ENCODE assay signal across 2 cellular contexts in genomic region chr11:61129608-61130523, GRCh38.
A peak's percentile ranks its signal among the peaks of the same experiment; 100 is the strongest.
TF ChIP-seq lines count a peak whose summit lies in the region.

No MANE protein-coding gene starts in this region.

TF ChIP-seq in SK-N-SH, 30 proteins besides CTCF, POLR2A, EP300 and RAD21 (continued from another document):
- TF ChIP-seq, protein P1, sequence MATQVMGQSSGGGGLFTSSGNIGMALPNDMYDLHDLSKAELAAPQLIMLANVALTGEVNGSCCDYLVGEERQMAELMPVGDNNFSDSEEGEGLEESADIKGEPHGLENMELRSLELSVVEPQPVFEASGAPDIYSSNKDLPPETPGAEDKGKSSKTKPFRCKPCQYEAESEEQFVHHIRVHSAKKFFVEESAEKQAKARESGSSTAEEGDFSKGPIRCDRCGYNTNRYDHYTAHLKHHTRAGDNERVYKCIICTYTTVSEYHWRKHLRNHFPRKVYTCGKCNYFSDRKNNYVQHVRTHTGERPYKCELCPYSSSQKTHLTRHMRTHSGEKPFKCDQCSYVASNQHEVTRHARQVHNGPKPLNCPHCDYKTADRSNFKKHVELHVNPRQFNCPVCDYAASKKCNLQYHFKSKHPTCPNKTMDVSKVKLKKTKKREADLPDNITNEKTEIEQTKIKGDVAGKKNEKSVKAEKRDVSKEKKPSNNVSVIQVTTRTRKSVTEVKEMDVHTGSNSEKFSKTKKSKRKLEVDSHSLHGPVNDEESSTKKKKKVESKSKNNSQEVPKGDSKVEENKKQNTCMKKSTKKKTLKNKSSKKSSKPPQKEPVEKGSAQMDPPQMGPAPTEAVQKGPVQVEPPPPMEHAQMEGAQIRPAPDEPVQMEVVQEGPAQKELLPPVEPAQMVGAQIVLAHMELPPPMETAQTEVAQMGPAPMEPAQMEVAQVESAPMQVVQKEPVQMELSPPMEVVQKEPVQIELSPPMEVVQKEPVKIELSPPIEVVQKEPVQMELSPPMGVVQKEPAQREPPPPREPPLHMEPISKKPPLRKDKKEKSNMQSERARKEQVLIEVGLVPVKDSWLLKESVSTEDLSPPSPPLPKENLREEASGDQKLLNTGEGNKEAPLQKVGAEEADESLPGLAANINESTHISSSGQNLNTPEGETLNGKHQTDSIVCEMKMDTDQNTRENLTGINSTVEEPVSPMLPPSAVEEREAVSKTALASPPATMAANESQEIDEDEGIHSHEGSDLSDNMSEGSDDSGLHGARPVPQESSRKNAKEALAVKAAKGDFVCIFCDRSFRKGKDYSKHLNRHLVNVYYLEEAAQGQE (IDR thresholded peaks at IDR 0.05; ENCODE audit: low read depth, low read length): no peak
- TF ChIP-seq MXI1 (IDR thresholded peaks at IDR 0.05; ENCODE audit: low read depth, low read length) (peak; percentile 64), GABPA (IDR thresholded peaks at IDR 0.05; ENCODE audit: low read depth) (no peak)
TF ChIP-seq in SK-N-SH: peak in this region for 7.

TF ChIP-seq in K562, 482 proteins besides CTCF, POLR2A, EP300 and RAD21 (continued from another document and continues in another):
- TF ChIP-seq, protein P2, sequence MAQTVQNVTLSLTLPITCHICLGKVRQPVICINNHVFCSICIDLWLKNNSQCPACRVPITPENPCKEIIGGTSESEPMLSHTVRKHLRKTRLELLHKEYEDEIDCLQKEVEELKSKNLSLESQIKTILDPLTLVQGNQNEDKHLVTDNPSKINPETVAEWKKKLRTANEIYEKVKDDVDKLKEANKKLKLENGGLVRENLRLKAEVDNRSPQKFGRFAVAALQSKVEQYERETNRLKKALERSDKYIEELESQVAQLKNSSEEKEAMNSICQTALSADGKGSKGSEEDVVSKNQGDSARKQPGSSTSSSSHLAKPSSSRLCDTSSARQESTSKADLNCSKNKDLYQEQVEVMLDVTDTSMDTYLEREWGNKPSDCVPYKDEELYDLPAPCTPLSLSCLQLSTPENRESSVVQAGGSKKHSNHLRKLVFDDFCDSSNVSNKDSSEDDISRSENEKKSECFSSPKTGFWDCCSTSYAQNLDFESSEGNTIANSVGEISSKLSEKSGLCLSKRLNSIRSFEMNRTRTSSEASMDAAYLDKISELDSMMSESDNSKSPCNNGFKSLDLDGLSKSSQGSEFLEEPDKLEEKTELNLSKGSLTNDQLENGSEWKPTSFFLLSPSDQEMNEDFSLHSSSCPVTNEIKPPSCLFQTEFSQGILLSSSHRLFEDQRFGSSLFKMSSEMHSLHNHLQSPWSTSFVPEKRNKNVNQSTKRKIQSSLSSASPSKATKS (CRISPR knock-in tag; IDR thresholded peaks at IDR 0.05): no peak
- TF ChIP-seq ZFP36 (IDR thresholded peaks at IDR 0.05; ENCODE audit: low read depth, low read length, partially characterized antibody) (peak; percentile 41), TRIM24 (IDR thresholded peaks at IDR 0.05) (0 out of 4 replicates have a peak, but pooled peaks of 1 of the 2 experiments have one; percentile 28), MYNN (IDR thresholded peaks at IDR 0.05) (peak; percentile 79), MYNN (CRISPR knock-in tag; IDR thresholded peaks at IDR 0.05) (no peak), YY1 (IDR thresholded peaks at IDR 0.05; ENCODE audit: borderline replicate concordance in 1 of 3, control insufficient read depth in 1 of 3, extremely low read depth in 1 of 3, insufficient read depth in 3 of 3, insufficient read length in 1 of 3, insufficient replicate concordance in 2 of 3, low read depth in 1 of 3, low read length in 2 of 3) (peak in 2 of 3 experiments; percentile 41 to 45), DPF2 (IDR thresholded peaks at IDR 0.05) (peak; percentile 29; the same call in 1 of the 2 replicates), NFIC (IDR thresholded peaks at IDR 0.05) (peak; percentile 6; the same call in 1 of the 2 replicates), ZNF717 (CRISPR knock-in tag; IDR thresholded peaks at IDR 0.05) (no peak), ZNF280B (CRISPR knock-in tag; IDR thresholded peaks at IDR 0.05) (no peak), L3MBTL2 (IDR thresholded peaks at IDR 0.05) (peak; percentile 71), TEAD2 (tag; IDR thresholded peaks at IDR 0.05) (peak; percentile 47; the same call in 1 of the 2 replicates), FOXJ2 (tag; IDR thresholded peaks at IDR 0.05) (no peak), MEIS2 (IDR thresholded peaks at IDR 0.05; ENCODE audit: partially characterized antibody) (peak; percentile 5), ZNF408 (CRISPR knock-in tag; IDR thresholded peaks at IDR 0.05; ENCODE audit: low read depth) (no peak), XRCC5 (IDR thresholded peaks at IDR 0.05; ENCODE audit: low read depth, low read length) (peak; percentile 97), MIER1 (IDR thresholded peaks at IDR 0.05; ENCODE audit: low read depth) (0 out of 2 replicates have a peak, but pooled peaks have one; percentile 30), TEAD4 (IDR thresholded peaks at IDR 0.05; ENCODE audit: low read length) (peak; percentile 64), TEAD4 (CRISPR knock-in tag; IDR thresholded peaks at IDR 0.05; ENCODE audit: borderline replicate concordance) (no peak), GATAD2B (IDR thresholded peaks at IDR 0.05; ENCODE audit: borderline replicate concordance) (peak; percentile 63; the same call in 1 of the 2 replicates), SMARCA4 (IDR thresholded peaks at IDR 0.05) (0 out of 2 replicates have a peak, but pooled peaks have one; percentile 15), SREBF2 (CRISPR knock-in tag; IDR thresholded peaks at IDR 0.05) (no peak), PHF21A (IDR thresholded peaks at IDR 0.05; ENCODE audit: borderline replicate concordance, low read depth) (no peak), RBM22 (IDR thresholded peaks at IDR 0.05; ENCODE audit: low read depth, low read length, poor library complexity, severe bottlenecking) (no peak), RCOR1 (IDR thresholded peaks at IDR 0.05; ENCODE audit: borderline replicate concordance in 1 of 2, low read depth in 2 of 2, low read length in 2 of 2) (peak; percentile 20 to 83; a peak in 2 of 4 replicates), CTCFL (IDR thresholded peaks at IDR 0.05; ENCODE audit: borderline replicate concordance, insufficient read depth, low read depth, low read length, poor library complexity, severe bottlenecking) (peak; percentile 99), POLR2AphosphoS5 (IDR thresholded peaks at IDR 0.05; ENCODE audit: control insufficient read depth, insufficient read depth, low read depth, low read length) (peak; percentile 36; the same call in 1 of the 2 replicates), NRF1 (conservative IDR thresholded peaks at IDR 0.05 in 1 of 2, IDR thresholded peaks at IDR 0.05 in 1 of 2) (peak in 1 of 2 experiments; percentile 33; a peak in 1 of 4 replicates), ZNF707 (CRISPR knock-in tag; conservative IDR thresholded peaks at IDR 0.05) (no peak), ATF7 (IDR thresholded peaks at IDR 0.05) (peak; percentile 62), ETV1 (tag; conservative IDR thresholded peaks at IDR 0.05; ENCODE audit: low read depth) (peak; percentile 33), ATF2 (CRISPR knock-in tag; IDR thresholded peaks at IDR 0.05) (no peak), ETV5 (CRISPR knock-in tag; IDR thresholded peaks at IDR 0.05; ENCODE audit: low read depth) (peak; percentile 86), CC2D1A (IDR thresholded peaks at IDR 0.05) (peak; percentile 84), HDAC1 (IDR thresholded peaks at IDR 0.05) (peak in 1 of 2 experiments; percentile 51; a peak in 1 of 4 replicates), SMARCB1 (IDR thresholded peaks at IDR 0.05; ENCODE audit: insufficient read length, low read depth) (no peak), ZBTB11 (CRISPR knock-in tag; IDR thresholded peaks at IDR 0.05) (no peak)
- TF ChIP-seq, protein P3, sequence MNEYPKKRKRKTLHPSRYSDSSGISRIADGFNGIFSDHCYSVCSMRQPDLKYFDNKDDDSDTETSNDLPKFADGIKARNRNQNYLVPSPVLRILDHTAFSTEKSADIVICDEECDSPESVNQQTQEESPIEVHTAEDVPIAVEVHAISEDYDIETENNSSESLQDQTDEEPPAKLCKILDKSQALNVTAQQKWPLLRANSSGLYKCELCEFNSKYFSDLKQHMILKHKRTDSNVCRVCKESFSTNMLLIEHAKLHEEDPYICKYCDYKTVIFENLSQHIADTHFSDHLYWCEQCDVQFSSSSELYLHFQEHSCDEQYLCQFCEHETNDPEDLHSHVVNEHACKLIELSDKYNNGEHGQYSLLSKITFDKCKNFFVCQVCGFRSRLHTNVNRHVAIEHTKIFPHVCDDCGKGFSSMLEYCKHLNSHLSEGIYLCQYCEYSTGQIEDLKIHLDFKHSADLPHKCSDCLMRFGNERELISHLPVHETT (CRISPR knock-in tag; conservative IDR thresholded peaks at IDR 0.05 in 1 of 2, IDR thresholded peaks at IDR 0.05 in 1 of 2): no peak
- TF ChIP-seq, protein P4, sequence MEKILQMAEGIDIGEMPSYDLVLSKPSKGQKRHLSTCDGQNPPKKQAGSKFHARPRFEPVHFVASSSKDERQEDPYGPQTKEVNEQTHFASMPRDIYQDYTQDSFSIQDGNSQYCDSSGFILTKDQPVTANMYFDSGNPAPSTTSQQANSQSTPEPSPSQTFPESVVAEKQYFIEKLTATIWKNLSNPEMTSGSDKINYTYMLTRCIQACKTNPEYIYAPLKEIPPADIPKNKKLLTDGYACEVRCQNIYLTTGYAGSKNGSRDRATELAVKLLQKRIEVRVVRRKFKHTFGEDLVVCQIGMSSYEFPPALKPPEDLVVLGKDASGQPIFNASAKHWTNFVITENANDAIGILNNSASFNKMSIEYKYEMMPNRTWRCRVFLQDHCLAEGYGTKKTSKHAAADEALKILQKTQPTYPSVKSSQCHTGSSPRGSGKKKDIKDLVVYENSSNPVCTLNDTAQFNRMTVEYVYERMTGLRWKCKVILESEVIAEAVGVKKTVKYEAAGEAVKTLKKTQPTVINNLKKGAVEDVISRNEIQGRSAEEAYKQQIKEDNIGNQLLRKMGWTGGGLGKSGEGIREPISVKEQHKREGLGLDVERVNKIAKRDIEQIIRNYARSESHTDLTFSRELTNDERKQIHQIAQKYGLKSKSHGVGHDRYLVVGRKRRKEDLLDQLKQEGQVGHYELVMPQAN (IDR thresholded peaks at IDR 0.05; ENCODE audit: borderline replicate concordance): peak; percentile 48; the same call in 1 of the 2 replicates
- TF ChIP-seq, protein P5, sequence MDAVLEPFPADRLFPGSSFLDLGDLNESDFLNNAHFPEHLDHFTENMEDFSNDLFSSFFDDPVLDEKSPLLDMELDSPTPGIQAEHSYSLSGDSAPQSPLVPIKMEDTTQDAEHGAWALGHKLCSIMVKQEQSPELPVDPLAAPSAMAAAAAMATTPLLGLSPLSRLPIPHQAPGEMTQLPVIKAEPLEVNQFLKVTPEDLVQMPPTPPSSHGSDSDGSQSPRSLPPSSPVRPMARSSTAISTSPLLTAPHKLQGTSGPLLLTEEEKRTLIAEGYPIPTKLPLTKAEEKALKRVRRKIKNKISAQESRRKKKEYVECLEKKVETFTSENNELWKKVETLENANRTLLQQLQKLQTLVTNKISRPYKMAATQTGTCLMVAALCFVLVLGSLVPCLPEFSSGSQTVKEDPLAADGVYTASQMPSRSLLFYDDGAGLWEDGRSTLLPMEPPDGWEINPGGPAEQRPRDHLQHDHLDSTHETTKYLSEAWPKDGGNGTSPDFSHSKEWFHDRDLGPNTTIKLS (IDR thresholded peaks at IDR 0.05; ENCODE audit: borderline replicate concordance, low read depth): peak; percentile 69; the same call in 1 of the 2 replicates
